ENCODE assay signal across 8 cellular contexts in the genomic region with DNA sequence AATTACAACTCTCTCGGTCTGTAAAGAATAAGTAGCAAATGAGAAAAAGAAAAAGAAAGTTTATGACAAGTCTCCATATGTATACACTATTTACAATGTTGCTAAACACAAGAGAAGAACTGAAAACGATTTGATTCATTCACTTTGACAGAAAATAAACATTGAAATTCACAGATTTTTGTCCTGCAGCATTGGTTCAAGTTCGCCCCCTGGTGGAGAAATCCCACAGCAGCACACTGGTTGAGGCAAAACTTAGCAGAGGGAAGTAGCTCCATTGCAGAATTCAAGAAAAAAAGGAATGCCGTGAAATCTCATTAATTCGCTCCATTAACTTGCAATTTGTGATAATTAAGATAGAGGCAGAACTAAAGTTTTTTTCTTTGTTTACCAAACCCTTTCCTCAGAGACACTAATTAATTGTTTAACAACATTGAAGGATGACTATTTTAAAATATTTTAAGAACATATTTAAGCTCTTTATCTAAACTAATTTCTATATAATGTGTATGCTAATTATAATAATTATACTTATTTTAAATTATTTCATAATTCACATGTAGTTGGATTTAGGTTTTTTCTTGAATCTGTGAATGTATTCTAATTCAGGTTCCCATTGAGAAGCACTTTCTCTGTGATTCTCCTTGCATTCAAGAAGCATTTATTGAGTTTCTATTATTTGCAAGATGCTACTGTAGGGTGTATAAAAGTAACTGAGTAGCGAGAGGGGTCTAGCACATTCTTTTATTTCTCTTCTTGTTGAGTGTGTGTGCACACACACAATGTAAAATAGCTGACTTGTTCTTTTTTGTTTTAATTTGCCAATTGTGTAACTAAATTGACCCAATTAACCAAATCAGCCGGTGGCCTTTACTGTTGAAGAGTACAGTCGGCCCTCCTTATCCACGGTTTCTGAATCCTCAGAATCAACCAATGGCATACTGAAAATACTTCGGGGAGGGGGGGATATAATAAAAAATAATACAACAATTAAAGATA.
DNase-seq lines count a peak whose midpoint lies in the region; ATAC-seq and TF ChIP-seq lines count a peak whose summit lies in the region.

No MANE protein-coding gene starts in this region.

- H3K4me1 ChIP-seq in Panc1 (ENCODE audit: control insufficient read depth, insufficient read depth, low read length): no peaks in the 10 kb centered on the region

- H3K4me1 Mint-ChIP-seq in osteocyte (ENCODE audit: unreplicated experiment) (peaks cover 4% of the 10 kb centered on the region), type B pancreatic cell (ENCODE audit: unreplicated experiment) (peaks cover 4% of the 10 kb centered on the region)

- ATAC-seq in HG03139 (IDR thresholded peaks at IDR 0.05; ENCODE audit: unreplicated experiment) (peak; percentile 80), Panc1 (peak; percentile 68; the same call in 1 of the 2 replicates)

- H3K4me3 ChIP-seq in Panc1 (ENCODE audit: low read depth in 2 of 2, low read length in 2 of 2): no peak overlapping the region
- no peak overlapping the region for H3K4me3 ChIP-seq in fibroblast of villous mesenchyme (ENCODE audit: low read depth, low read length)

- no TSS peak for BruUV-seq in Panc1 (replicated peaks; lab: Mats Ljungman, UMichigan)

- H3K4me3 Mint-ChIP-seq in osteocyte (ENCODE audit: unreplicated experiment) (no peak overlapping the region), type B pancreatic cell (no peak overlapping the region)

- H3K9me3 ChIP-seq in Panc1 (ENCODE audit: control insufficient read depth, insufficient read depth, low read depth, low read length): no peaks in the 10 kb centered on the region

- H3K27me3 ChIP-seq in Panc1 (ENCODE audit: control insufficient read depth, insufficient read depth, low read length): peaks cover 2% of the 10 kb centered on the region; the same call in 1 of the 2 replicates

- POLR2A ChIA-PET in Panc1 (lab: Charles Lee): no interaction called here

- peak; percentile 93 for TF ChIP-seq CTCF in Panc1 (IDR thresholded peaks at IDR 0.05)
- TF ChIP-seq CTCF in fibroblast of villous mesenchyme (IDR thresholded peaks at IDR 0.05; ENCODE audit: insufficient read depth, low read depth, low read length): peak; percentile 99
- peak; percentile 94 for TF ChIP-seq CTCF in osteocyte (IDR thresholded peaks at IDR 0.05)
- peak; percentile 99 for TF ChIP-seq CTCF in type B pancreatic cell (conservative IDR thresholded peaks at IDR 0.05)

- H3K27ac Mint-ChIP-seq in osteocyte (ENCODE audit: unreplicated experiment) (no peak overlapping the region), type B pancreatic cell (no peak overlapping the region)

- intact Hi-C loops in Panc1 (cut with micrococcal nuclease; ENCODE audit: unreplicated experiment): loop anchor here (1.0 to 10.0 kb wide), 2 partner anchors 108 to 1574 kb away; no protein-coding TSS in a partner anchor

- H3K36me3 ChIP-seq in Panc1 (ENCODE audit: control insufficient read depth, insufficient read depth, low read length): no peaks in the 10 kb centered on the region

- CTCF ChIA-PET in Panc1 (lab: Charles Lee): interaction anchor here (0.6 to 1.5 kb wide), 17 partner anchors 9 to 792 kb away, joined by 3 to 11 read pairs (median 4); no protein-coding TSS in a partner anchor

- DNase-seq in NCI-H510A treated with DMSO at 0.1 percent for 48 hours (lab: John Stamatoyannopoulos, UW) (peak; percentile 28), NCI-H510A (lab: John Stamatoyannopoulos, UW) (no peak), Panc1 (ENCODE audit: low read depth, low spot score) (peak; percentile 54), fibroblast of villous mesenchyme (ENCODE audit: low read depth) (peak; percentile 69), osteocyte (ENCODE audit: extremely low spot score, unreplicated experiment) (peak; percentile 88), type B pancreatic cell (ENCODE audit: extremely low spot score, unreplicated experiment) (peak; percentile 72)
- DNase-seq in activated T-helper 1 cell treated with anti-CD3 and anti-CD28 coated beads, Interleukin-2, amount 50 U/mL, for 16 hours (ENCODE audit: low read depth in 1 of 2, low spot score in 1 of 2): peak; percentile 15 to 50

- H3K27me3 Mint-ChIP-seq in osteocyte (ENCODE audit: unreplicated experiment) (peaks cover 22% of the 10 kb centered on the region), type B pancreatic cell (peaks cover 15% of the 10 kb centered on the region)

- no peaks in the 10 kb centered on the region for H3K9me3 Mint-ChIP-seq in osteocyte (ENCODE audit: unreplicated experiment)
- H3K9me3 Mint-ChIP-seq in type B pancreatic cell: no peaks in the 10 kb centered on the region

- no peaks in the 10 kb centered on the region for H3K36me3 Mint-ChIP-seq in osteocyte (ENCODE audit: unreplicated experiment)
- H3K36me3 Mint-ChIP-seq in type B pancreatic cell: no peaks in the 10 kb centered on the region

- no peak overlapping the region for H3K27ac ChIP-seq in Panc1 (ENCODE audit: low read length)

- in situ Hi-C loops in Panc1 (cut with HindIII; ENCODE audit: low pct_unique_long_range_greater_than_20kb, low sequenced_read_pairs): no loop called here
